Comparison of ENCODE assay signal across 1 cellular context in the genomic region with DNA sequence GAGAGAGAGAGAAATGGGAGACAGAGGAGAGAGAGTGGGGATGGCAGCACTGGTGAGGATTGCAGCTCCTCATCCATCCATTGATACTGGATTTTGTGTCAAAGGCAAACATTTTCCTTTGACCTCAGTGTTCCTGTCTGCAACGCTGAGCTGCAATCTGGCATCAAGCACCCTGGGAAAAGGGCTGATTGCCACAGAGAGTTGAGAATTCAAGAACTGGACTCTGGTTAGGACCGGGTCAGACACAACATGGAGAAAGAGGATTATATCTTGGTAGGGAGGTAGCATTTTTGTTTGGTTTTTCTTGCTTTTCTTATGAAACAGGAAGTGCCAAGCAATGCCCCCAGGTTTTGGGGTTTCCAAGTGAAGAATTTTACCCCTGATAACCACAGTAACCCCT.
TF ChIP-seq lines count a peak whose summit lies in the region.

No MANE protein-coding gene starts in this region.

TF ChIP-seq in HEK293, 187 proteins besides CTCF, POLR2A, EP300 and RAD21 (continued from another document):
- TF ChIP-seq, protein P1, sequence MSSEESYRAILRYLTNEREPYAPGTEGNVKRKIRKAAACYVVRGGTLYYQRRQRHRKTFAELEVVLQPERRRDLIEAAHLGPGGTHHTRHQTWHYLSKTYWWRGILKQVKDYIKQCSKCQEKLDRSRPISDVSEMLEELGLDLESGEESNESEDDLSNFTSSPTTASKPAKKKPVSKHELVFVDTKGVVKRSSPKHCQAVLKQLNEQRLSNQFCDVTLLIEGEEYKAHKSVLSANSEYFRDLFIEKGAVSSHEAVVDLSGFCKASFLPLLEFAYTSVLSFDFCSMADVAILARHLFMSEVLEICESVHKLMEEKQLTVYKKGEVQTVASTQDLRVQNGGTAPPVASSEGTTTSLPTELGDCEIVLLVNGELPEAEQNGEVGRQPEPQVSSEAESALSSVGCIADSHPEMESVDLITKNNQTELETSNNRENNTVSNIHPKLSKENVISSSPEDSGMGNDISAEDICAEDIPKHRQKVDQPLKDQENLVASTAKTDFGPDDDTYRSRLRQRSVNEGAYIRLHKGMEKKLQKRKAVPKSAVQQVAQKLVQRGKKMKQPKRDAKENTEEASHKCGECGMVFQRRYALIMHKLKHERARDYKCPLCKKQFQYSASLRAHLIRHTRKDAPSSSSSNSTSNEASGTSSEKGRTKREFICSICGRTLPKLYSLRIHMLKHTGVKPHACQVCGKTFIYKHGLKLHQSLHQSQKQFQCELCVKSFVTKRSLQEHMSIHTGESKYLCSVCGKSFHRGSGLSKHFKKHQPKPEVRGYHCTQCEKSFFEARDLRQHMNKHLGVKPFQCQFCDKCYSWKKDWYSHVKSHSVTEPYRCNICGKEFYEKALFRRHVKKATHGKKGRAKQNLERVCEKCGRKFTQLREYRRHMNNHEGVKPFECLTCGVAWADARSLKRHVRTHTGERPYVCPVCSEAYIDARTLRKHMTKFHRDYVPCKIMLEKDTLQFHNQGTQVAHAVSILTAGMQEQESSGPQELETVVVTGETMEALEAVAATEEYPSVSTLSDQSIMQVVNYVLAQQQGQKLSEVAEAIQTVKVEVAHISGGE (tag by site-specific recombination; conservative IDR thresholded peaks at IDR 0.05; ENCODE audit: low read depth): no peak
- TF ChIP-seq ZNF571 (tag by site-specific recombination; IDR thresholded peaks at IDR 0.05) (no peak), ZNF76 (tag by site-specific recombination; IDR thresholded peaks at IDR 0.05; ENCODE audit: borderline replicate concordance, low read depth) (no peak)
